ENCODE assay signal across 12 cellular contexts in genomic region chr3:51340989-51341636, GRCh38. TPM values are rescaled to one million over a fixed set of nuclear protein-coding genes. Genes with fewer than 3 reads are reported as not detected.
DNase-seq lines count a peak whose midpoint lies in the region; TF ChIP-seq lines count a peak whose summit lies in the region.
"Had no signal": no experiment of that assay in that cellular context is flagged by ENCODE, and none has a peak within 500 bp of the region (broad histone marks: within the 10 kb centered on the region; RNA-seq: fewer than 3 reads in every experiment).

No MANE protein-coding gene starts in this region.

- POLR2A ChIA-PET in RWPE1 (lab: Yijun Ruan, JAX; ENCODE audit: low non-redundant PET): no interaction called here

- H3K4me3 Mint-ChIP-seq in neural progenitor cell: no peak overlapping the region
- no peak overlapping the region for H3K4me3 Mint-ChIP-seq in immature natural killer cell
- no peak overlapping the region for H3K4me3 Mint-ChIP-seq in mesothelial cell of epicardium
- H3K4me3 Mint-ChIP-seq: activated B cell treated with CpG ODN at 0.5 μM for 24 hours had no signal

- DNase-seq in COLO829 (ENCODE audit: low spot score): peak; percentile 45
- no peak for DNase-seq in RWPE1 (ENCODE audit: low spot score)
- DNase-seq in neural progenitor cell (ENCODE audit: low spot score): peak; percentile 25
- DNase-seq in immature natural killer cell: no peak
- no peak for DNase-seq in cerebellum (ENCODE audit: low spot score)
- DNase-seq in activated T-cell treated with anti-CD3 and anti-CD28 coated beads for 4 hours: no peak
- no peak for DNase-seq in mesothelial cell of epicardium (ENCODE audit: low spot score in 2 of 2, unreplicated experiment in 2 of 2)
- DNase-seq: activated B cell treated with CpG ODN at 0.5 μM for 24 hours; effector memory CD4-positive, alpha-beta T cell; kidney; NCI-H187 treated with DMSO at 0.1 percent for 48 hours had no signal

- H3K79me2 ChIP-seq in neural progenitor cell (ENCODE audit: low read depth): no peaks in the 10 kb centered on the region

- H3K4me1 Mint-ChIP-seq in neural progenitor cell (peaks cover 21% of the 10 kb centered on the region), immature natural killer cell (no peaks in the 10 kb centered on the region), mesothelial cell of epicardium (peaks cover 13% of the 10 kb centered on the region)
- H3K4me1 Mint-ChIP-seq: activated B cell treated with CpG ODN at 0.5 μM for 24 hours had no signal

- 88% methylated on average over 8 of the region's 8 CpGs for WGBS in esophagus, 2 donors

- H3K9ac ChIP-seq in neural progenitor cell: no peak overlapping the region

- H3K9me3 Mint-ChIP-seq in neural progenitor cell (no peaks in the 10 kb centered on the region), immature natural killer cell (no peaks in the 10 kb centered on the region), mesothelial cell of epicardium (no peaks in the 10 kb centered on the region)
- H3K9me3 Mint-ChIP-seq: activated B cell treated with CpG ODN at 0.5 μM for 24 hours had no signal

- H3K36me3 ChIP-seq in esophagus (ENCODE audit: control insufficient read depth in 2 of 2, insufficient read depth in 2 of 2, low read length in 1 of 2) (no peaks in the 10 kb centered on the region), neural progenitor cell (no peaks in the 10 kb centered on the region)

- no peak overlapping the region for H3K4me3 ChIP-seq in esophagus (ENCODE audit: low read depth in 1 of 2, low read length in 2 of 2)
- no peak overlapping the region for H3K4me3 ChIP-seq in neural progenitor cell

- CTCF ChIA-PET in RWPE1 (lab: Yijun Ruan, JAX): no interaction called here

- H3K27me3 Mint-ChIP-seq in neural progenitor cell (ENCODE audit: insufficient read depth, low read depth) (no peaks in the 10 kb centered on the region), immature natural killer cell (ENCODE audit: low read depth in 3 of 3) (peaks cover 0 to 4% (median 1%) of the 10 kb centered on the region in 3 donors), mesothelial cell of epicardium (ENCODE audit: low read depth) (no peaks in the 10 kb centered on the region)

- H3K27ac ChIP-seq in RWPE1 (peak overlapping the region; percentile 82), esophagus (ENCODE audit: low read depth in 2 of 2, low read length in 1 of 2) (peak overlapping the region; percentile 17 to 50), neural progenitor cell (no peak overlapping the region)

- H3K36me3 Mint-ChIP-seq in neural progenitor cell (peaks cover 11% of the 10 kb centered on the region), immature natural killer cell (no peaks in the 10 kb centered on the region), mesothelial cell of epicardium (peaks cover 1% of the 10 kb centered on the region)

- no peaks in the 10 kb centered on the region for H4K20me1 ChIP-seq in neural progenitor cell (ENCODE audit: low read depth)

- H3F3A ChIP-seq in neural progenitor cell (ENCODE audit: low read depth): no peaks in the 10 kb centered on the region

- H2AFZ ChIP-seq in neural progenitor cell (replicated peaks): no peak overlapping the region

- H3K9me3 ChIP-seq in esophagus (ENCODE audit: control insufficient read depth in 2 of 2, insufficient read depth in 1 of 2, low read depth in 1 of 2, low read length in 1 of 2): no peaks in the 10 kb centered on the region
- H3K9me3 ChIP-seq in neural progenitor cell (ENCODE audit: low read depth): no peaks in the 10 kb centered on the region

- no peak overlapping the region for H3K27ac Mint-ChIP-seq in neural progenitor cell
- no peak overlapping the region for H3K27ac Mint-ChIP-seq in immature natural killer cell
- no peak overlapping the region for H3K27ac Mint-ChIP-seq in mesothelial cell of epicardium
- H3K27ac Mint-ChIP-seq: activated B cell treated with CpG ODN at 0.5 μM for 24 hours had no signal

- H3K4me2 ChIP-seq in neural progenitor cell: no peak overlapping the region

- peaks cover 4 to 10% of the 10 kb centered on the region in 2 donors for H3K4me1 ChIP-seq in esophagus (ENCODE audit: control insufficient read depth in 2 of 2, insufficient read depth in 2 of 2, low read length in 1 of 2)
- H3K4me1 ChIP-seq in neural progenitor cell: peaks cover 8% of the 10 kb centered on the region

- TF ChIP-seq CTCF in RWPE1 (conservative IDR thresholded peaks at IDR 0.05; ENCODE audit: low read depth) (no peak), neural progenitor cell (IDR thresholded peaks at IDR 0.05) (no peak), mesothelial cell of epicardium (IDR thresholded peaks at IDR 0.05; ENCODE audit: unreplicated experiment) (no peak)

- H3K27me3 ChIP-seq in esophagus (ENCODE audit: control insufficient read depth in 1 of 2, insufficient read depth in 2 of 2, low read length in 2 of 2) (no peaks in the 10 kb centered on the region), neural progenitor cell (no peaks in the 10 kb centered on the region)

RNA-seq across cellular contexts. Expression of gene MANF, which starts 44.0 kb away (rescaled TPM):
- polyA plus RNA-seq in esophagus: 10 to 100 TPM; 31.2 to 82.3 TPM
- 51.1 and 68.9 TPM in 2 replicates for total RNA-seq in neural progenitor cell (ENCODE audit: low replicate concordance)
- polyA plus RNA-seq in immature natural killer cell: 100 to 1,000 TPM in 1 of 3 donors, 10 to 100 TPM in 2; 58.7 to 109 (median 82.4) TPM
- total RNA-seq in cerebellum: 19.3 TPM
- total RNA-seq in mesothelial cell of epicardium: 99.7 to 112 TPM (median 100 TPM) in 3 replicates

RNA-seq across cellular contexts. Expression of gene RBM15B, which starts 50.0 kb away (rescaled TPM):
- polyA plus RNA-seq in esophagus: 10 to 100 TPM in 1 of 2 donors, 1 to 10 TPM in 1; 7.9 to 16.2 TPM
- total RNA-seq in neural progenitor cell (ENCODE audit: low replicate concordance): 28.1 and 47.9 TPM in 2 replicates
- polyA plus RNA-seq in immature natural killer cell: 10 to 100 TPM; 10.3 to 12.1 (median 11.3) TPM
- total RNA-seq in cerebellum: 30.5 TPM
- total RNA-seq in mesothelial cell of epicardium: 68.3 to 68.8 TPM (median 68.7 TPM) in 3 replicates

Comparison
In these comparisons a context has a peak if more than half of its experiments do, and no peak if none do; other contexts are left out.
1. DNase-seq: peak in COLO829 (single experiment) and neural progenitor cell (single experiment); none in RWPE1 (single experiment), immature natural killer cell (0 of 3), cerebellum (single experiment), activated T-cell treated with anti-CD3 and anti-CD28 coated beads for 4 hours (single experiment) and mesothelial cell of epicardium (0 of 2).